In genomic region chr12:67515679-67516363, GRCh38 we compare ENCODE assay signal across 9 cellular contexts.
A peak's percentile ranks its signal among the peaks of the same experiment; 100 is the strongest.
DNase-seq lines count a peak whose midpoint lies in the region; ATAC-seq and TF ChIP-seq lines count a peak whose summit lies in the region.
"Had no signal": no experiment of that assay in that cellular context is flagged by ENCODE, and none has a peak within 500 bp of the region (broad histone marks: within the 10 kb centered on the region; RNA-seq: fewer than 3 reads in every experiment).

No MANE protein-coding gene starts in this region.

- dilution Hi-C loops in mammary epithelial cell (cut with HindIII; ENCODE audit: low sequenced_read_pairs), result no loop called here

- no peak overlapping the region for H3K4me3 ChIP-seq in Jurkat, Clone E6-1 (ENCODE audit: low read length)
- H3K4me3 ChIP-seq in mammary epithelial cell (replicated peaks in 1 of 3; ENCODE audit: insufficient read depth in 1 of 3, low read depth in 2 of 3, low read length in 3 of 3), result no peak overlapping the region
- H3K4me3 ChIP-seq: K562 had no signal

- peak; percentile 50 for DNase-seq in Jurkat, Clone E6-1 (ENCODE audit: low read depth, low spot score)
- peak in 4 of 5 donors; percentile 7 to 73 (median 10) for DNase-seq in T-helper 1 cell
- peak; percentile 14 for DNase-seq in naive B cell
- no peak for DNase-seq in epidermal melanocyte (ENCODE audit: insufficient read length, low spot score)
- DNase-seq in mammary epithelial cell, result no peak
- no peak for DNase-seq in mesenteric fat pad (ENCODE audit: low spot score)

- TF ChIP-seq CTCF in mammary epithelial cell (conservative IDR thresholded peaks at IDR 0.05 in 1 of 2, IDR thresholded peaks at IDR 0.05 in 1 of 2; ENCODE audit: extremely low read depth in 1 of 2, insufficient read depth in 1 of 2, low read depth in 1 of 2, low read length in 2 of 2), result no peak

- H3K4me3 Mint-ChIP-seq in naive B cell, result peak overlapping the region in 7 of 8 donors; percentile 30 to 71 (median 57)

- no peaks in the 10 kb centered on the region for H3K79me2 ChIP-seq in mammary epithelial cell (ENCODE audit: insufficient read depth, low read length)

- peaks cover 0 to 3% (median 0%) of the 10 kb centered on the region in 7 donors for H3K9me3 Mint-ChIP-seq in naive B cell

- H3K27me3 ChIP-seq in mammary epithelial cell (ENCODE audit: insufficient read depth, low read length), result peaks cover 2% of the 10 kb centered on the region

- no peak overlapping the region for H3K27ac ChIP-seq in mammary epithelial cell (ENCODE audit: insufficient read depth, low read depth, low read length)

- peaks cover 0 to 22% (median 5%) of the 10 kb centered on the region in 3 donors for H3K27me3 Mint-ChIP-seq in naive B cell

- no peaks in the 10 kb centered on the region for H3K36me3 Mint-ChIP-seq in naive B cell

- H3K36me3 ChIP-seq in mammary epithelial cell (ENCODE audit: insufficient read depth, low read length), result no peaks in the 10 kb centered on the region

- intact Hi-C loops in mammary epithelial cell (cut with micrococcal nuclease), result loop anchor here (2.0 kb wide), 2 partner anchors 77 to 133 kb away; partner anchors contain the start of gene DYRK2

- H2AFZ ChIP-seq in mammary epithelial cell (ENCODE audit: low read depth, low read length), result no peak overlapping the region

- peak; percentile 92 for ATAC-seq in GM18502 (IDR thresholded peaks at IDR 0.05; ENCODE audit: poor library complexity, unreplicated experiment)
- ATAC-seq in GM21528 (IDR thresholded peaks at IDR 0.05; ENCODE audit: low FRiP score, unreplicated experiment), result peak; percentile 86
- peak; percentile 68 to 73 for ATAC-seq in naive B cell (ENCODE audit: low read depth in 2 of 2)
- ATAC-seq: K562 had no signal

- no peak overlapping the region for H3K9ac ChIP-seq in mammary epithelial cell (ENCODE audit: insufficient read depth, low read length)

- no peak overlapping the region for H3K4me2 ChIP-seq in mammary epithelial cell (ENCODE audit: insufficient read depth, low read depth, low read length)

- CTCF ChIA-PET in mammary epithelial cell (lab: Charles Lee; ENCODE audit: low non-redundant PET), result no interaction called here

- H3K4me1 Mint-ChIP-seq in naive B cell, result peaks cover 19 to 25% (median 22%) of the 10 kb centered on the region in 3 donors

- H3K27ac Mint-ChIP-seq in naive B cell, result peak overlapping the region in 3 of 6 donors; percentile 29 to 74 (median 41)

- 96% methylated on average over 7 of the region's 10 CpGs for WGBS in mammary epithelial cell (ENCODE audit: low coverage, missing lambda C conversion rate)

- BruUV-seq in mammary epithelial cell (replicated peaks; lab: Mats Ljungman, UMichigan), result no TSS peak

- in situ Hi-C loops in mammary epithelial cell (cut with MboI; ENCODE audit: low sequenced_read_pairs in 2 of 2), result no loop called here

- peaks cover 10% of the 10 kb centered on the region for H3K4me1 ChIP-seq in mammary epithelial cell (ENCODE audit: insufficient read depth, low read length)

- H3K9me3 ChIP-seq in mammary epithelial cell (replicated peaks; ENCODE audit: insufficient read depth, low read length), result no peaks in the 10 kb centered on the region

- H4K20me1 ChIP-seq in mammary epithelial cell (ENCODE audit: insufficient read depth, low read length), result no peaks in the 10 kb centered on the region

Comparison
In these comparisons a context has a peak if more than half of its experiments do, and no peak if none do; other contexts are left out.
1. DNase-seq: peak in Jurkat, Clone E6-1 (single experiment), T-helper 1 cell (4 of 5) and naive B cell (single experiment); none in epidermal melanocyte (single experiment), mammary epithelial cell (single experiment) and mesenteric fat pad (single experiment).
2. Peak in every context shown above with its lines, with median percentiles within 50 percentile points of each other: ATAC-seq.